9 cellular contexts compared by ENCODE assay signal in genomic region chr18:47756364-47757016, GRCh38.
A peak's percentile ranks its signal among the peaks of the same experiment; 100 is the strongest.
DNase-seq lines count a peak whose midpoint lies in the region; ATAC-seq and TF ChIP-seq lines count a peak whose summit lies in the region.
"Had no signal": no experiment of that assay in that cellular context is flagged by ENCODE, and none has a peak within 500 bp of the region (broad histone marks: within the 10 kb centered on the region; RNA-seq: fewer than 3 reads in every experiment).

No MANE protein-coding gene starts in this region.

- ATAC-seq in activated CD8-positive, alpha-beta T cell treated with anti-CD3 and anti-CD28 coated beads for 36 hours: no peak
- ATAC-seq in esophagus mucosa (peak; percentile 57), HG03196 (IDR thresholded peaks at IDR 0.05; ENCODE audit: unreplicated experiment) (no peak)
- peak; percentile 31 to 65 for ATAC-seq in natural killer cell treated with Interleukin-12 subunit alpha and Interleukin-12 subunit beta and Interleukin-15 and Interleukin-18, amount 100 ng/mL, for 72 hours

- H3K27me3 ChIP-seq in tibial artery: peaks cover 0 to 16% of the 10 kb centered on the region in 2 donors

- H3K9me3 ChIP-seq in tibial artery: peaks cover 0 to 20% (median 0%) of the 10 kb centered on the region in 3 donors

- DNase-seq in COLO829 (ENCODE audit: low spot score): peak; percentile 56
- peak; percentile 39 for DNase-seq in HCEC 1CT
- peak; percentile 27 to 59 for DNase-seq in NCI-H524 (lab: John Stamatoyannopoulos, UW)
- DNase-seq in activated CD8-positive, alpha-beta T cell treated with anti-CD3 and anti-CD28 coated beads for 36 hours: peak; percentile 70
- DNase-seq in natural killer cell treated with Interleukin-12 subunit alpha and Interleukin-12 subunit beta and Interleukin-15 and Interleukin-18, amount 100 ng/mL, for 72 hours (ENCODE audit: low spot score): no peak
- peak in 1 of 2 donors; percentile 38 for DNase-seq in tibial artery

- no peak overlapping the region for H3K27ac Mint-ChIP-seq in activated CD8-positive, alpha-beta T cell treated with anti-CD3 and anti-CD28 coated beads for 36 hours
- no peak overlapping the region for H3K27ac Mint-ChIP-seq in natural killer cell treated with Interleukin-12 subunit alpha and Interleukin-12 subunit beta and Interleukin-15 and Interleukin-18, amount 100 ng/mL, for 72 hours

- peaks cover 8% of the 10 kb centered on the region for H3K9me3 Mint-ChIP-seq in activated CD8-positive, alpha-beta T cell treated with anti-CD3 and anti-CD28 coated beads for 36 hours
- H3K9me3 Mint-ChIP-seq in natural killer cell treated with Interleukin-12 subunit alpha and Interleukin-12 subunit beta and Interleukin-15 and Interleukin-18, amount 100 ng/mL, for 72 hours: no peaks in the 10 kb centered on the region

- H3K27me3 Mint-ChIP-seq in activated CD8-positive, alpha-beta T cell treated with anti-CD3 and anti-CD28 coated beads for 36 hours: peaks cover 19% of the 10 kb centered on the region
- peaks cover 24 to 25% of the 10 kb centered on the region in 2 donors for H3K27me3 Mint-ChIP-seq in natural killer cell treated with Interleukin-12 subunit alpha and Interleukin-12 subunit beta and Interleukin-15 and Interleukin-18, amount 100 ng/mL, for 72 hours

- CTCF ChIA-PET in activated CD8-positive, alpha-beta T cell treated with anti-CD3 and anti-CD28 coated beads for 36 hours (lab: Charles Lee): interaction anchor here (0.6 to 4.1 kb wide), 7 partner anchors 14 to 707 kb away, joined by 3 to 33 read pairs (median 4); no protein-coding TSS in a partner anchor

- H3K36me3 Mint-ChIP-seq in activated CD8-positive, alpha-beta T cell treated with anti-CD3 and anti-CD28 coated beads for 36 hours (ENCODE audit: low read depth): no peaks in the 10 kb centered on the region
- H3K36me3 Mint-ChIP-seq in natural killer cell treated with Interleukin-12 subunit alpha and Interleukin-12 subunit beta and Interleukin-15 and Interleukin-18, amount 100 ng/mL, for 72 hours: peaks cover 18% of the 10 kb centered on the region
- H3K36me3 Mint-ChIP-seq: IgD-negative memory B cell had no signal

- no peaks in the 10 kb centered on the region for H3K36me3 ChIP-seq in tibial artery

- H3K4me1 Mint-ChIP-seq in activated CD8-positive, alpha-beta T cell treated with anti-CD3 and anti-CD28 coated beads for 36 hours (ENCODE audit: low read depth): no peaks in the 10 kb centered on the region
- H3K4me1 Mint-ChIP-seq in natural killer cell treated with Interleukin-12 subunit alpha and Interleukin-12 subunit beta and Interleukin-15 and Interleukin-18, amount 100 ng/mL, for 72 hours (ENCODE audit: low read depth in 2 of 2): peaks cover 0 to 7% of the 10 kb centered on the region in 2 donors
- H3K4me1 Mint-ChIP-seq: IgD-negative memory B cell had no signal

- H3K27ac ChIP-seq in tibial artery: no peak overlapping the region

- intact Hi-C loops in activated CD8-positive, alpha-beta T cell treated with anti-CD3 and anti-CD28 coated beads for 36 hours (cut with micrococcal nuclease): no loop called here
- intact Hi-C loops in tibial artery (cut with DNase I; ENCODE audit: low total_unique reads): no loop called here

- no peaks in the 10 kb centered on the region for H3K4me1 ChIP-seq in tibial artery

- POLR2A ChIA-PET in activated CD8-positive, alpha-beta T cell treated with anti-CD3 and anti-CD28 coated beads for 36 hours (lab: Charles Lee): no interaction called here

- H3K4me3 Mint-ChIP-seq in activated CD8-positive, alpha-beta T cell treated with anti-CD3 and anti-CD28 coated beads for 36 hours: no peak overlapping the region
- no peak overlapping the region for H3K4me3 Mint-ChIP-seq in natural killer cell treated with Interleukin-12 subunit alpha and Interleukin-12 subunit beta and Interleukin-15 and Interleukin-18, amount 100 ng/mL, for 72 hours
- H3K4me3 Mint-ChIP-seq: IgD-negative memory B cell had no signal

- H3K4me3 ChIP-seq in tibial artery: no peak overlapping the region

- TF ChIP-seq CTCF in activated CD8-positive, alpha-beta T cell treated with anti-CD3 and anti-CD28 coated beads for 36 hours (IDR thresholded peaks at IDR 0.05): peak; percentile 74
- peak; percentile 55 to 77 for TF ChIP-seq CTCF in tibial artery (IDR thresholded peaks at IDR 0.05)

Comparison
In these comparisons a context has a peak if more than half of its experiments do, and no peak if none do; other contexts are left out.
1. ATAC-seq: peak in esophagus mucosa (single experiment) and natural killer cell treated with Interleukin-12 subunit alpha and Interleukin-12 subunit beta and Interleukin-15 and Interleukin-18, amount 100 ng/mL, for 72 hours (2 of 2); none in activated CD8-positive, alpha-beta T cell treated with anti-CD3 and anti-CD28 coated beads for 36 hours (single experiment) and HG03196 (single experiment).